1 cellular context compared by ENCODE assay signal in the genomic region with DNA sequence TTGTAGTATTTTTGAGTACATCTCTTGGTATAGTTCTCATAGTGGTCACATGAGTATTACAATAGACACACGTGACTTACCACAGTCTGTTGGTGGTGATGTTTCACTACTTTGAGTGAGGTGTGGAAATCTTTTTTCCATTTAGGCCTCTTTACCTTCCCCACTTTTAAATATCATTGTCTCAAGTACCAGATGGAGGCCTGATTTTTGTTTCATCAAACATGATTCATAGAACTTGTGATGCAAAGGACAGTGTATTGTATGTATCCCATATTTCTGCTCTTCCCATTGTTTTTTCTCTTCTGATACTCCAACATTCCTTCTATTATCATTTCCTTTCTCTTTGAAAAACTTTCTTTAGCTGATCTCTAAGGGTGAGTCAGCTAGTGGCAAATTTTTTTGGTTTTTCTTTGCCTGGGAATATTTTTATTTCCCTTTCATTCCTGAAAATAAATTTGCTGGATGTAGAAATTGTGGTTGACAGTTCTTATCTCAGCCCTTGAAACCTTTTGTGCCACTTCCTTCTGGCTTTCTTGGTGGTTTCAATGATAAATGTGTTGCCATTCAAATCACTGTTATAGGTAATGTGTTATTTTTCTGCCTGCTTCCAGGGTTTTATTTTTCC.
TF ChIP-seq lines count a peak whose summit lies in the region.

No MANE protein-coding gene starts in this region.

TF ChIP-seq in SK-N-SH, 30 proteins besides CTCF, POLR2A, EP300 and RAD21 (continued from another document):
- TF ChIP-seq, protein P1, sequence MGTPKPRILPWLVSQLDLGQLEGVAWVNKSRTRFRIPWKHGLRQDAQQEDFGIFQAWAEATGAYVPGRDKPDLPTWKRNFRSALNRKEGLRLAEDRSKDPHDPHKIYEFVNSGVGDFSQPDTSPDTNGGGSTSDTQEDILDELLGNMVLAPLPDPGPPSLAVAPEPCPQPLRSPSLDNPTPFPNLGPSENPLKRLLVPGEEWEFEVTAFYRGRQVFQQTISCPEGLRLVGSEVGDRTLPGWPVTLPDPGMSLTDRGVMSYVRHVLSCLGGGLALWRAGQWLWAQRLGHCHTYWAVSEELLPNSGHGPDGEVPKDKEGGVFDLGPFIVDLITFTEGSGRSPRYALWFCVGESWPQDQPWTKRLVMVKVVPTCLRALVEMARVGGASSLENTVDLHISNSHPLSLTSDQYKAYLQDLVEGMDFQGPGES (IDR thresholded peaks at IDR 0.05; ENCODE audit: low read depth, low read length) = no peak
- TF ChIP-seq, protein P2, sequence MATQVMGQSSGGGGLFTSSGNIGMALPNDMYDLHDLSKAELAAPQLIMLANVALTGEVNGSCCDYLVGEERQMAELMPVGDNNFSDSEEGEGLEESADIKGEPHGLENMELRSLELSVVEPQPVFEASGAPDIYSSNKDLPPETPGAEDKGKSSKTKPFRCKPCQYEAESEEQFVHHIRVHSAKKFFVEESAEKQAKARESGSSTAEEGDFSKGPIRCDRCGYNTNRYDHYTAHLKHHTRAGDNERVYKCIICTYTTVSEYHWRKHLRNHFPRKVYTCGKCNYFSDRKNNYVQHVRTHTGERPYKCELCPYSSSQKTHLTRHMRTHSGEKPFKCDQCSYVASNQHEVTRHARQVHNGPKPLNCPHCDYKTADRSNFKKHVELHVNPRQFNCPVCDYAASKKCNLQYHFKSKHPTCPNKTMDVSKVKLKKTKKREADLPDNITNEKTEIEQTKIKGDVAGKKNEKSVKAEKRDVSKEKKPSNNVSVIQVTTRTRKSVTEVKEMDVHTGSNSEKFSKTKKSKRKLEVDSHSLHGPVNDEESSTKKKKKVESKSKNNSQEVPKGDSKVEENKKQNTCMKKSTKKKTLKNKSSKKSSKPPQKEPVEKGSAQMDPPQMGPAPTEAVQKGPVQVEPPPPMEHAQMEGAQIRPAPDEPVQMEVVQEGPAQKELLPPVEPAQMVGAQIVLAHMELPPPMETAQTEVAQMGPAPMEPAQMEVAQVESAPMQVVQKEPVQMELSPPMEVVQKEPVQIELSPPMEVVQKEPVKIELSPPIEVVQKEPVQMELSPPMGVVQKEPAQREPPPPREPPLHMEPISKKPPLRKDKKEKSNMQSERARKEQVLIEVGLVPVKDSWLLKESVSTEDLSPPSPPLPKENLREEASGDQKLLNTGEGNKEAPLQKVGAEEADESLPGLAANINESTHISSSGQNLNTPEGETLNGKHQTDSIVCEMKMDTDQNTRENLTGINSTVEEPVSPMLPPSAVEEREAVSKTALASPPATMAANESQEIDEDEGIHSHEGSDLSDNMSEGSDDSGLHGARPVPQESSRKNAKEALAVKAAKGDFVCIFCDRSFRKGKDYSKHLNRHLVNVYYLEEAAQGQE (IDR thresholded peaks at IDR 0.05; ENCODE audit: low read depth, low read length) = no peak
- TF ChIP-seq RCOR1 (IDR thresholded peaks at IDR 0.05; ENCODE audit: low read length) (no peak), SIN3A (IDR thresholded peaks at IDR 0.05; ENCODE audit: borderline replicate concordance, low read depth, low read length) (no peak), JUND (IDR thresholded peaks at IDR 0.05) (peak; percentile 73), GABPA (IDR thresholded peaks at IDR 0.05; ENCODE audit: low read depth) (no peak), SMC3 (IDR thresholded peaks at IDR 0.05; ENCODE audit: low read depth, low read length) (no peak), RFX5 (IDR thresholded peaks at IDR 0.05; ENCODE audit: low read length) (no peak)
- TF ChIP-seq, protein P3, sequence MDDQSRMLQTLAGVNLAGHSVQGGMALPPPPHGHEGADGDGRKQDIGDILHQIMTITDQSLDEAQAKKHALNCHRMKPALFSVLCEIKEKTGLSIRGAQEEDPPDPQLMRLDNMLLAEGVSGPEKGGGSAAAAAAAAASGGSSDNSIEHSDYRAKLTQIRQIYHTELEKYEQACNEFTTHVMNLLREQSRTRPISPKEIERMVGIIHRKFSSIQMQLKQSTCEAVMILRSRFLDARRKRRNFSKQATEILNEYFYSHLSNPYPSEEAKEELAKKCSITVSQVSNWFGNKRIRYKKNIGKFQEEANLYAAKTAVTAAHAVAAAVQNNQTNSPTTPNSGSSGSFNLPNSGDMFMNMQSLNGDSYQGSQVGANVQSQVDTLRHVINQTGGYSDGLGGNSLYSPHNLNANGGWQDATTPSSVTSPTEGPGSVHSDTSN (IDR thresholded peaks at IDR 0.05) = peak; percentile 89
